Comparison of ENCODE assay signal across 8 cellular contexts in genomic region chr10:102115775-102116174, GRCh38. TPM values are rescaled to one million over a fixed set of nuclear protein-coding genes. Genes with fewer than 3 reads are reported as not detected.
DNase-seq lines count a peak whose midpoint lies in the region; ATAC-seq and TF ChIP-seq lines count a peak whose summit lies in the region.

No MANE protein-coding gene starts in this region.

- intact Hi-C loops in MCF 10A (cut with micrococcal nuclease): no loop called here

- ATAC-seq in naive B cell (ENCODE audit: low read depth in 2 of 2) (no peak), HG02870 (IDR thresholded peaks at IDR 0.05; ENCODE audit: unreplicated experiment) (no peak)

- H3K4me3 Mint-ChIP-seq in MCF 10A (ENCODE audit: unreplicated experiment) (peak overlapping the region; percentile 92), naive B cell (peak overlapping the region; percentile 75 to 98 (median 92))

- in situ Hi-C loops in KBM-7 (cut with MboI; ENCODE audit: low pct_unique_long_range_greater_than_20kb, low sequenced_read_pairs): no loop called here

- H3K36me3 Mint-ChIP-seq in MCF 10A (ENCODE audit: insufficient read depth, unreplicated experiment): peaks cover 9% of the 10 kb centered on the region
- no peaks in the 10 kb centered on the region for H3K36me3 Mint-ChIP-seq in naive B cell

- H3K9me3 Mint-ChIP-seq in MCF 10A (ENCODE audit: unreplicated experiment) (no peaks in the 10 kb centered on the region), naive B cell (no peaks in the 10 kb centered on the region)

- no peak overlapping the region for H3K27ac Mint-ChIP-seq in MCF 10A (ENCODE audit: low read depth, unreplicated experiment)
- H3K27ac Mint-ChIP-seq in naive B cell: peak overlapping the region; percentile 44 to 97 (median 85)

- CTCF ChIA-PET in MCF 10A (lab: Yijun Ruan, JAX): no interaction called here

- no TSS peak for BruUV-seq in MCF 10A (replicated peaks; lab: Mats Ljungman, UMichigan)

- DNase-seq in AG10803 (ENCODE audit: low read depth) (peak; percentile 28), KBM-7 (peak; percentile 61), MCF 10A (ENCODE audit: unreplicated experiment) (no peak), naive B cell (no peak), NCI-H146 treated with DMSO at 0.1 percent for 48 hours (lab: John Stamatoyannopoulos, UW; ENCODE audit: unreplicated experiment) (no peak), DMS114 treated with DMSO at 0.1 percent for 48 hours (lab: John Stamatoyannopoulos, UW; ENCODE audit: unreplicated experiment) (no peak)
- DNase-seq in NK-92 treated with Interleukin-12 subunit alpha and Interleukin-12 subunit beta, amount 100 ng/mL, for 24 hours (lab: John Stamatoyannopoulos, UW): no peak

- TF ChIP-seq CTCF in AG10803 (conservative IDR thresholded peaks at IDR 0.05; ENCODE audit: low read length) (no peak), MCF 10A (IDR thresholded peaks at IDR 0.05; ENCODE audit: unreplicated experiment) (no peak)

- POLR2A ChIA-PET in MCF 10A (lab: Yijun Ruan, JAX): interaction anchor here (1.0 to 4.9 kb wide), 9 partner anchors 12 to 387 kb away, joined by 3 to 33 read pairs (median 9); partner anchors contain the start of genes ACTR1A, HPS6, NOLC1 and PPRC1

- no peaks in the 10 kb centered on the region for H3K27me3 Mint-ChIP-seq in MCF 10A (ENCODE audit: insufficient read depth, unreplicated experiment)
- H3K27me3 Mint-ChIP-seq in naive B cell: no peaks in the 10 kb centered on the region

- peaks cover 59% of the 10 kb centered on the region for H3K4me1 Mint-ChIP-seq in MCF 10A (ENCODE audit: insufficient read depth, unreplicated experiment)
- H3K4me1 Mint-ChIP-seq in naive B cell: peaks cover 61 to 75% (median 72%) of the 10 kb centered on the region in 3 donors

- peak overlapping the region; percentile 80 for H3K4me3 ChIP-seq in AG10803 (ENCODE audit: low read length)

RNA-seq across cellular contexts. Expression of gene LDB1, which starts 4.4 kb away (rescaled TPM):
- 28.9 and 31.7 TPM in 2 replicates for total RNA-seq in MCF 10A (2022)
- polyA plus RNA-seq in naive B cell (ENCODE audit: low read depth in 6 of 6): 10 to 100 TPM in 5 of 6 donors, 1 to 10 TPM in 1; 7.1 to 37.9 (median 30.5) TPM

RNA-seq across cellular contexts. Expression of gene PPRC1, which starts 17.1 kb away (rescaled TPM):
- 50.4 and 68.2 TPM in 2 replicates for total RNA-seq in MCF 10A (2022)
- polyA plus RNA-seq in naive B cell (ENCODE audit: low read depth in 6 of 6): 10 to 100 TPM in 3 of 6 donors, 1 to 10 TPM in 3; 6.4 to 24.1 (median 9.7) TPM

RNA-seq across cellular contexts. Expression of gene NOLC1, which starts 36.4 kb away (rescaled TPM):
- 122 and 168 TPM in 2 replicates for total RNA-seq in MCF 10A (2022)
- 10 to 100 TPM in 5 of 6 donors, 1 to 10 TPM in 1; 8.6 to 59.3 (median 47.1) TPM for polyA plus RNA-seq in naive B cell (ENCODE audit: low read depth in 6 of 6)

RNA-seq across cellular contexts. Expression of gene HPS6, which starts 50.6 kb away (rescaled TPM):
- total RNA-seq in MCF 10A (2022): 15.0 and 16.6 TPM in 2 replicates
- 10 to 100 TPM; 16.3 to 31.9 (median 21.2) TPM for polyA plus RNA-seq in naive B cell (ENCODE audit: low read depth in 6 of 6)

RNA-seq across cellular contexts. Expression of gene ARMH3, which starts 59.8 kb away (rescaled TPM):
- 17.6 and 18.9 TPM in 2 replicates for total RNA-seq in MCF 10A (2022)
- polyA plus RNA-seq in naive B cell (ENCODE audit: low read depth in 6 of 6): 10 to 100 TPM; 29.9 to 56.9 (median 46.8) TPM

Comparison
In these comparisons a context has a peak if more than half of its experiments do, and no peak if none do; other contexts are left out.
1. DNase-seq: peak in AG10803 (single experiment) and KBM-7 (single experiment); none in MCF 10A (single experiment), naive B cell (single experiment), NCI-H146 treated with DMSO at 0.1 percent for 48 hours (single experiment), NK-92 treated with Interleukin-12 subunit alpha and Interleukin-12 subunit beta, amount 100 ng/mL, for 24 hours (single experiment) and DMS114 treated with DMSO at 0.1 percent for 48 hours (single experiment).